Comparison of ENCODE assay signal across 9 cellular contexts in genomic region chr3:30548605-30549004, GRCh38. TPM values are rescaled to one million over a fixed set of nuclear protein-coding genes. Genes with fewer than 3 reads are reported as not detected.
A peak's percentile ranks its signal among the peaks of the same experiment; 100 is the strongest.
DNase-seq lines count a peak whose midpoint lies in the region; ATAC-seq, FAIRE-seq and TF ChIP-seq lines count a peak whose summit lies in the region.
"Had no signal": no experiment of that assay in that cellular context is flagged by ENCODE, and none has a peak within 500 bp of the region (broad histone marks: within the 10 kb centered on the region; RNA-seq: fewer than 3 reads in every experiment).

No MANE protein-coding gene starts in this region.

- H3K9me3 ChIP-seq in suprapubic skin, result no peaks in the 10 kb centered on the region

- no peaks in the 10 kb centered on the region for H3K27me3 Mint-ChIP-seq in activated T-helper 17 cell treated with anti-CD3 and anti-CD28 coated beads, Interleukin-2, amount 50 U/mL, for 72 hours
- no peaks in the 10 kb centered on the region for H3K27me3 Mint-ChIP-seq in neural crest cell (ENCODE audit: low read depth)

- peaks cover 9% of the 10 kb centered on the region for H3K4me1 ChIP-seq in suprapubic skin

- H3K36me3 ChIP-seq in brain microvascular endothelial cell (replicated peaks) (no peaks in the 10 kb centered on the region), suprapubic skin (no peaks in the 10 kb centered on the region)

- H3K27ac ChIP-seq in brain microvascular endothelial cell (no peak overlapping the region), suprapubic skin (no peak overlapping the region)

- H3K4me1 Mint-ChIP-seq in activated T-helper 17 cell treated with anti-CD3 and anti-CD28 coated beads, Interleukin-2, amount 50 U/mL, for 72 hours, result peaks cover 9% of the 10 kb centered on the region
- H3K4me1 Mint-ChIP-seq in neural crest cell, result peaks cover 56% of the 10 kb centered on the region

- DNase-seq in HUDEP-2 (lab: John Stamatoyannopoulos, UW; ENCODE audit: unreplicated experiment in 76 of 76) (peak in 53 of 76 experiments; percentile 0 to 72 (median 14)), neural crest cell (ENCODE audit: low read depth, low spot score) (peak; percentile 10), NCI-H187 (lab: John Stamatoyannopoulos, UW) (no peak), brain microvascular endothelial cell (no peak), suprapubic skin (ENCODE audit: low spot score in 2 of 2) (no peak), GM19239 (ENCODE audit: insufficient read length, low spot score) (no peak)
- DNase-seq: right cardiac atrium had no signal

- ATAC-seq in GM18511 (IDR thresholded peaks at IDR 0.05; ENCODE audit: unreplicated experiment), result peak; percentile 73
- peak; percentile 66 for ATAC-seq in activated T-helper 17 cell treated with anti-CD3 and anti-CD28 coated beads, Interleukin-2, amount 50 U/mL, for 72 hours (replicated peaks)

- no peak for TF ChIP-seq EP300 in suprapubic skin (IDR thresholded peaks at IDR 0.05)

- no peak for TF ChIP-seq POLR2A in suprapubic skin (IDR thresholded peaks at IDR 0.05)

- FAIRE-seq in GM19239 (lab: Jason Lieb, UNC), result no peak

- no peak for TF ChIP-seq CTCF in neural crest cell (conservative IDR thresholded peaks at IDR 0.05)
- no peak for TF ChIP-seq CTCF in brain microvascular endothelial cell (IDR thresholded peaks at IDR 0.05; ENCODE audit: low read depth, low read length, missing control alignments)
- no peak for TF ChIP-seq CTCF in suprapubic skin (IDR thresholded peaks at IDR 0.05)

- H3K4me3 ChIP-seq in brain microvascular endothelial cell (ENCODE audit: low read depth, low read length) (no peak overlapping the region), suprapubic skin (no peak overlapping the region)

- H3K27me3 ChIP-seq in brain microvascular endothelial cell (replicated peaks) (no peaks in the 10 kb centered on the region), suprapubic skin (no peaks in the 10 kb centered on the region)

- in situ Hi-C loops in brain microvascular endothelial cell (cut with HindIII; ENCODE audit: low pct_ligation_motif_present, low sequenced_read_pairs), result no loop called here

- H3K27ac Mint-ChIP-seq in activated T-helper 17 cell treated with anti-CD3 and anti-CD28 coated beads, Interleukin-2, amount 50 U/mL, for 72 hours, result no peak overlapping the region
- no peak overlapping the region for H3K27ac Mint-ChIP-seq in neural crest cell (ENCODE audit: unreplicated experiment)

- H3K36me3 Mint-ChIP-seq in activated T-helper 17 cell treated with anti-CD3 and anti-CD28 coated beads, Interleukin-2, amount 50 U/mL, for 72 hours (ENCODE audit: low read depth), result no peaks in the 10 kb centered on the region
- H3K36me3 Mint-ChIP-seq in neural crest cell (ENCODE audit: low read depth), result no peaks in the 10 kb centered on the region

- 58% methylated on average over 4 of the region's 4 CpGs for WGBS in suprapubic skin

- peaks cover 6% of the 10 kb centered on the region for H3K9me3 Mint-ChIP-seq in activated T-helper 17 cell treated with anti-CD3 and anti-CD28 coated beads, Interleukin-2, amount 50 U/mL, for 72 hours
- H3K9me3 Mint-ChIP-seq in neural crest cell, result peaks cover 4% of the 10 kb centered on the region

- H3K4me3 Mint-ChIP-seq in activated T-helper 17 cell treated with anti-CD3 and anti-CD28 coated beads, Interleukin-2, amount 50 U/mL, for 72 hours, result no peak overlapping the region
- H3K4me3 Mint-ChIP-seq in neural crest cell, result no peak overlapping the region

RNA-seq across cellular contexts. Expression of gene TGFBR2, which starts 57.8 kb away (rescaled TPM):
- total RNA-seq in activated T-helper 17 cell treated with anti-CD3 and anti-CD28 coated beads, Interleukin-2, amount 50 U/mL, for 72 hours, result 10 to 100 TPM; 51.2 to 63.2 TPM
- total RNA-seq in neural crest cell (8.5 and 8.7 TPM in 2 replicates), suprapubic skin (10 to 100 TPM; 63.7 to 84.3 (median 83.3) TPM)

Comparison
In these comparisons a context has a peak if more than half of its experiments do, and no peak if none do; other contexts are left out.
1. DNase-seq: peak in HUDEP-2 (53 of 76) and neural crest cell (single experiment); none in NCI-H187 (0 of 2), brain microvascular endothelial cell (single experiment), suprapubic skin (0 of 2) and GM19239 (single experiment).